Comparison of ENCODE assay signal across 1 cellular context in the genomic region with DNA sequence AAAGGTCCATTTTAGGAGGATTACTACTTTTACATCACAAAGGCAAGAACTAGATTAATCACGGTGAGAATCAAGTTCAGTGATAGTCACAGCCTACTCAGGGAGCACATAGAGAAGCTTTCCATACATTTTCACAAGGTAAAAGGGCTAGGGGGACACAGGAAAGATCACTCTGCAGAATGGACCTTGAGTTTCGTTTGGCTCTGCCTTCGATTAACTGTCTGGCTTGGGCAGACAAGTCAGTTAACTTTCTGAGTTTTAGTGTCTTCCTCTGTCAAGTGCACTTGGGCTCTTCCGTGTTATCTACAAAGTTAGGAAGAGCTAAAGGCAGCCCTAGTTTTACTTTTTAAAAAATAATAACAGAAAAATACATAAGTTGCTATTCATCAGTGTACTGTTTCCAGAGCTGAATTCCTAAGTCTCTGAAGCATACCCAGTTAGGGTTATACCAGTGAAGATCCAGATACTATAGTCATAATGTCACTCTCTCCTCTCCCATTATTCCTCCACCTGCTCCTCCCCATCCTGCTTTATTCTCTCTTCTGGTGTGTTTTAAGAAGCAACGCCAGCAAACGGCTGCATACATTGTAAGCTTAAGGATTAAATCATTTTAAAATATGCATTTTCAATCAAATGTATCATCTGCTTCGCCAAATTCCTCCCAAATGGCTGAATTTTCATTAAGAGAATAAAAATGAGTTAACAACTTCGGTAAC.
TF ChIP-seq lines count a peak whose summit lies in the region.

No MANE protein-coding gene starts in this region.

TF ChIP-seq in K562, 482 proteins besides CTCF, POLR2A, EP300 and RAD21 (continued from another document):
- TF ChIP-seq, protein P1, sequence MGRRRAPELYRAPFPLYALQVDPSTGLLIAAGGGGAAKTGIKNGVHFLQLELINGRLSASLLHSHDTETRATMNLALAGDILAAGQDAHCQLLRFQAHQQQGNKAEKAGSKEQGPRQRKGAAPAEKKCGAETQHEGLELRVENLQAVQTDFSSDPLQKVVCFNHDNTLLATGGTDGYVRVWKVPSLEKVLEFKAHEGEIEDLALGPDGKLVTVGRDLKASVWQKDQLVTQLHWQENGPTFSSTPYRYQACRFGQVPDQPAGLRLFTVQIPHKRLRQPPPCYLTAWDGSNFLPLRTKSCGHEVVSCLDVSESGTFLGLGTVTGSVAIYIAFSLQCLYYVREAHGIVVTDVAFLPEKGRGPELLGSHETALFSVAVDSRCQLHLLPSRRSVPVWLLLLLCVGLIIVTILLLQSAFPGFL (CRISPR knock-in tag; IDR thresholded peaks at IDR 0.05) = no peak
- TF ChIP-seq, protein P2, sequence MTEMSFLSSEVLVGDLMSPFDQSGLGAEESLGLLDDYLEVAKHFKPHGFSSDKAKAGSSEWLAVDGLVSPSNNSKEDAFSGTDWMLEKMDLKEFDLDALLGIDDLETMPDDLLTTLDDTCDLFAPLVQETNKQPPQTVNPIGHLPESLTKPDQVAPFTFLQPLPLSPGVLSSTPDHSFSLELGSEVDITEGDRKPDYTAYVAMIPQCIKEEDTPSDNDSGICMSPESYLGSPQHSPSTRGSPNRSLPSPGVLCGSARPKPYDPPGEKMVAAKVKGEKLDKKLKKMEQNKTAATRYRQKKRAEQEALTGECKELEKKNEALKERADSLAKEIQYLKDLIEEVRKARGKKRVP (CRISPR knock-in tag; IDR thresholded peaks at IDR 0.05) = no peak
- TF ChIP-seq ZNF444 (CRISPR knock-in tag; IDR thresholded peaks at IDR 0.05) (no peak), KDM1A (IDR thresholded peaks at IDR 0.05) (peak; percentile 5 to 40; a peak in 1 of 4 replicates), STAT5B (CRISPR knock-in tag; IDR thresholded peaks at IDR 0.05) (no peak), MYC (IDR thresholded peaks at IDR 0.05; ENCODE audit: low read depth, low read length) (no peak), MYC (CRISPR knock-in tag; IDR thresholded peaks at IDR 0.05; ENCODE audit: borderline replicate concordance, low read depth) (no peak), ARID2 (IDR thresholded peaks at IDR 0.05) (0 out of 2 replicates have a peak, but pooled peaks have one; percentile 11), CHD1 (IDR thresholded peaks at IDR 0.05; ENCODE audit: low read length) (peak; percentile 25), ZNF263 (CRISPR knock-in tag; IDR thresholded peaks at IDR 0.05; ENCODE audit: borderline replicate concordance) (peak; percentile 43; the same call in 1 of the 2 replicates), ZFP1 (CRISPR knock-in tag; IDR thresholded peaks at IDR 0.05) (no peak)
